8 cellular contexts compared by ENCODE assay signal in the genomic region with DNA sequence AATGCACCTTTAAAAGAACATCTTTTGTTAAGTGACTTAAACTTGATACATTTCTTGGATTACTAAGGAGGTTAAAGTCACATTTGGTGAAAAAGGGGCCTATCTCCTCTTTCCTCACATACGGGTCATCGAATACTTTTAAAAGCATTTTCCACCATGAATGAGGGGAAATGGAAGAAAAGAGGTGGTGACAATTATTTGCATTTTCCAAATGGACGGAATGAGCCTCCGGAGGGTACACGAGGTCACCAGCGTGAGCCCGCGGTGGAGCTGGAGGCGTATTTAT. TPM values are rescaled to one million over a fixed set of nuclear protein-coding genes. Genes with fewer than 3 reads are reported as not detected.
A peak's percentile ranks its signal among the peaks of the same experiment; 100 is the strongest.
DNase-seq lines count a peak whose midpoint lies in the region; TF ChIP-seq lines count a peak whose summit lies in the region.

No MANE protein-coding gene starts in this region.

- peak overlapping the region; percentile 95; the same call in 1 of the 2 replicates for H3K14ac ChIP-seq in H9 (ENCODE audit: insufficient read depth, low read length)

- H3K27me3 ChIP-seq in H9 (ENCODE audit: insufficient read depth, low read length) = no peaks in the 10 kb centered on the region

- H3K9ac ChIP-seq in H9 (ENCODE audit: extremely low read depth, insufficient read length, low read length) = peak overlapping the region; percentile 96
- peak overlapping the region; percentile 84 for H3K9ac ChIP-seq in SK-N-MC (ENCODE audit: insufficient read length)

- no peak overlapping the region for H4K91ac ChIP-seq in H9 (ENCODE audit: insufficient read length, low read depth, low read length)

- H3K79me1 ChIP-seq in H9 (ENCODE audit: insufficient read depth, low read depth, low read length, poor library complexity, severe bottlenecking) = no peaks in the 10 kb centered on the region

- peaks cover 37% of the 10 kb centered on the region for H3K79me2 ChIP-seq in H9 (ENCODE audit: insufficient read depth, low read length)

- peaks cover 4% of the 10 kb centered on the region for H4K20me1 ChIP-seq in H9 (ENCODE audit: control insufficient read depth, insufficient read depth, insufficient read length)

- H2BK20ac ChIP-seq in H9 (ENCODE audit: low read depth, low read length, poor library complexity, severe bottlenecking) = no peak overlapping the region

- whole genome bisulfite sequencing in H9 (ENCODE audit: extremely low coverage, insufficient read length, low lambda C conversion rate) = no CpG with 5 or more reads among the region's 9 CpGs

- no peak overlapping the region for H2BK5ac ChIP-seq in H9 (ENCODE audit: insufficient read length, low read length)

- no peak overlapping the region for H2BK15ac ChIP-seq in H9 (ENCODE audit: low read depth, low read length)

- no peaks in the 10 kb centered on the region for H3K9me3 Mint-ChIP-seq in H9

- no peaks in the 10 kb centered on the region for H3K27me3 Mint-ChIP-seq in H9 (ENCODE audit: low read depth)

- H4K5ac ChIP-seq in H9 (ENCODE audit: insufficient read length, low read depth, low read length) = no peak overlapping the region

- peaks cover 1% of the 10 kb centered on the region; the same call in 1 of the 2 replicates for H3K4me1 ChIP-seq in H9 (ENCODE audit: insufficient read depth, low read length)

- H3T11ph ChIP-seq in H9 (ENCODE audit: low read length) = no peak overlapping the region

- H2BK120ac ChIP-seq in H9 (ENCODE audit: low read depth, low read length, poor library complexity, severe bottlenecking) = no peak overlapping the region

- H3K4me1 Mint-ChIP-seq in H9 = peaks cover 46 to 47% of the 10 kb centered on the region in 2 experiments

- no peak overlapping the region for H2AK5ac ChIP-seq in H9 (ENCODE audit: insufficient read length, low read length)

- peak overlapping the region; percentile 99; the same call in 1 of the 2 replicates for H3K4ac ChIP-seq in H9 (ENCODE audit: low read depth, low read length)

- no peak overlapping the region for H2AFZ ChIP-seq in H9 (ENCODE audit: low read length)

- no peak overlapping the region for H3K23ac ChIP-seq in H9 (ENCODE audit: insufficient read length, low read depth, low read length)

- peaks cover 6 to 10% (median 10%) of the 10 kb centered on the region in 3 experiments; a peak in 5 of 7 replicates for H3K36me3 Mint-ChIP-seq in H9 (ENCODE audit: insufficient read depth in 1 of 3, low read depth in 3 of 3)

- no peak overlapping the region for H4K8ac ChIP-seq in H9 (replicated peaks; ENCODE audit: insufficient read length, low read depth, low read length)

- no peaks in the 10 kb centered on the region for H3K23me2 ChIP-seq in H9 (ENCODE audit: insufficient read length, low read depth, low read length, poor library complexity, severe bottlenecking)

- DNase-seq in H9 (no peak), SK-N-MC (ENCODE audit: low read depth, low spot score) (no peak), fibroblast of villous mesenchyme (ENCODE audit: low read depth) (no peak), NCI-H1436 (lab: John Stamatoyannopoulos, UW) (no peak), SHP77 treated with DMSO at 0.1 percent for 48 hours (lab: John Stamatoyannopoulos, UW) (no peak), DMS 273 (lab: John Stamatoyannopoulos, UW; ENCODE audit: unreplicated experiment) (no peak)
- no peak for DNase-seq in stimulated activated CD4-positive, alpha-beta T cell treated with anti-CD3 and anti-CD28 coated beads, Interleukin-12 subunit alpha, Interleukin-12 subunit beta, amount 100 ng/mL, for 4 hours

- TF ChIP-seq CTCF in H9 (conservative IDR thresholded peaks at IDR 0.05) (no peak), fibroblast of villous mesenchyme (IDR thresholded peaks at IDR 0.05; ENCODE audit: insufficient read depth, low read depth, low read length) (no peak)

- H3K4me2 ChIP-seq in H9 (ENCODE audit: insufficient read depth, insufficient read length, low read length) = peak overlapping the region; percentile 77

- H3K18ac ChIP-seq in H9 (ENCODE audit: insufficient read length, low read depth, low read length) = peak overlapping the region; percentile 33

- H3K9me3 ChIP-seq in H9 (ENCODE audit: control insufficient read depth, low read depth, low read length) (no peaks in the 10 kb centered on the region), SK-N-MC (ENCODE audit: low read depth, low read length) (no peaks in the 10 kb centered on the region)

- peak overlapping the region; percentile 38 for H3K27ac ChIP-seq in H9 (ENCODE audit: insufficient read length, low read depth, low read length)
- H3K27ac ChIP-seq in SK-N-MC = no peak overlapping the region
- peak overlapping the region in 20 of 21 experiments; percentile 69 to 97 (median 89) for H3K27ac ChIP-seq in skin epidermis

- H3K4me3 ChIP-seq in SK-N-MC (peak overlapping the region; percentile 85), fibroblast of villous mesenchyme (ENCODE audit: low read depth, low read length) (peak overlapping the region; percentile 74), skin epidermis (peak overlapping the region; percentile 65 to 91 (median 84))

- peak overlapping the region; percentile 46 to 96 (median 95) for H3K27ac Mint-ChIP-seq in H9

- no peak overlapping the region for H2BK12ac ChIP-seq in H9 (ENCODE audit: insufficient read length, low read depth, low read length)

- no peak overlapping the region for H3K56ac ChIP-seq in H9 (ENCODE audit: insufficient read length, low read depth, low read length)

- H3K36me3 ChIP-seq in SK-N-MC (ENCODE audit: insufficient read depth, low read length) = no peaks in the 10 kb centered on the region

- peak overlapping the region; percentile 76 to 87 for H3K4me3 Mint-ChIP-seq in H9

RNA-seq across cellular contexts. Expression of a gene that starts 1.0 kb away (rescaled TPM):
- total RNA-seq in H9 (2021) (138 and 145 TPM in 2 replicates), fibroblast of villous mesenchyme (54.4 and 70.8 TPM in 2 replicates)
